In the genomic region with DNA sequence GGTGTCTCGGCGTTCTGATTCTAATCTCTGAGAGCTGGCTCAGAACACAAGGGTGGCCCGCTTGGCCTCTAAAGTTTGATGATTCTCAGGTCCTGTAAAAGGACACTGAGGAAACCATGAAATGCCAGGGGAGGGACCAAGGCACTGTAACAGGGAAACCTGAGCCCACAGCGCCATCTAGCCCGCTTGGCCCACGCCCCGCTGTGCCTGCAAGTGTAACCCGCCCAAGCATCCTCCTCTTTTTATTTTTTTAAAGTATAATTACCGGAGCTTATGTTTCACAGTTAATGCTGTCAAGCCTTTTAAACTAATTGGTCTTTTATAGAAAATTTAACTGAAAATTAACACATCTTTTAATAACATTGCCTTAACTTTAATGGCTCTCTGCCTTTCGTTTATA, we compare ENCODE assay signal across 9 cellular contexts.
DNase-seq lines count a peak whose midpoint lies in the region; ATAC-seq and TF ChIP-seq lines count a peak whose summit lies in the region.
"Had no signal": no experiment of that assay in that cellular context is flagged by ENCODE, and none has a peak within 500 bp of the region (broad histone marks: within the 10 kb centered on the region; RNA-seq: fewer than 3 reads in every experiment).

No MANE protein-coding gene starts in this region.

- H3K9me2 ChIP-seq in OCI-LY7 (ENCODE audit: insufficient read depth, low read length), result no peaks in the 10 kb centered on the region

- no peaks in the 10 kb centered on the region for H3K36me3 ChIP-seq in OCI-LY7 (ENCODE audit: insufficient read depth, low read length)

- BruUV-seq in OCI-LY7 (replicated peaks; lab: Mats Ljungman, UMichigan), result no TSS peak

- POLR2A ChIA-PET in OCI-LY7 (lab: Charles Lee), result no interaction called here

- H3K9me3 ChIP-seq in OCI-LY7 (ENCODE audit: low read length), result no peaks in the 10 kb centered on the region

- no peak overlapping the region for H2AFZ ChIP-seq in OCI-LY7 (ENCODE audit: low read length)

- no peaks in the 10 kb centered on the region for H4K20me1 ChIP-seq in OCI-LY7 (ENCODE audit: insufficient read depth, low read length)

- no peak overlapping the region for H3K27ac ChIP-seq in OCI-LY7 (ENCODE audit: low read depth, low read length, poor library complexity, severe bottlenecking)

- H3K4me3 ChIP-seq in OCI-LY7 (ENCODE audit: low read depth, low read length, poor library complexity, severe bottlenecking), result no peak overlapping the region

- DNase-seq in stimulated activated CD4-positive, alpha-beta T cell treated with anti-CD3 and anti-CD28 coated beads, Interleukin-15, amount 100 ng/mL, for 24 hours, result peak; percentile 5
- DNase-seq in stimulated activated CD4-positive, alpha-beta T cell treated with anti-CD3 and anti-CD28 coated beads, Interleukin-12 subunit alpha, Interleukin-12 subunit beta, amount 100 ng/mL, for 4 hours, result no peak
- DNase-seq in OCI-LY7 (ENCODE audit: low spot score) (peak; percentile 1), left cardiac atrium (peak; percentile 69)
- DNase-seq in activated CD8-positive, alpha-beta memory T cell treated with anti-CD3 and anti-CD28 coated beads for 24 hours, result no peak
- DNase-seq: GF-D8 had no signal

- no peaks in the 10 kb centered on the region for H3K79me2 ChIP-seq in OCI-LY7 (ENCODE audit: insufficient read depth, low read depth, low read length)

- ATAC-seq in left cardiac atrium (peak; percentile 84 to 91), HG03520 (IDR thresholded peaks at IDR 0.05; ENCODE audit: unreplicated experiment) (no peak), HG03025 (IDR thresholded peaks at IDR 0.05; ENCODE audit: low FRiP score, unreplicated experiment) (no peak), HG03097 (IDR thresholded peaks at IDR 0.05; ENCODE audit: low FRiP score, unreplicated experiment) (no peak)

- peak; percentile 61 for TF ChIP-seq CTCF in OCI-LY7 (conservative IDR thresholded peaks at IDR 0.05; ENCODE audit: low read length)

- no peaks in the 10 kb centered on the region for H3K4me1 ChIP-seq in OCI-LY7 (ENCODE audit: insufficient read depth, low read length, poor library complexity, severe bottlenecking)

- H3K4me2 ChIP-seq in OCI-LY7 (ENCODE audit: low read length), result no peak overlapping the region

- intact Hi-C loops in OCI-LY7 (cut with micrococcal nuclease; ENCODE audit: unreplicated experiment), result no loop called here
- intact Hi-C loops in left cardiac atrium (cut with DNase I), result loop anchor here in 1 of 2 donors (10.0 kb wide), 1 partner anchor 348 kb away; no protein-coding TSS in a partner anchor

- CTCF ChIA-PET in OCI-LY7 (lab: Charles Lee; ENCODE audit: unreplicated experiment), result no interaction called here

Comparison
In these comparisons a context has a peak if more than half of its experiments do, and no peak if none do; other contexts are left out.
1. DNase-seq: peak in stimulated activated CD4-positive, alpha-beta T cell treated with anti-CD3 and anti-CD28 coated beads, Interleukin-15, amount 100 ng/mL, for 24 hours (single experiment), OCI-LY7 (single experiment) and left cardiac atrium (single experiment); none in stimulated activated CD4-positive, alpha-beta T cell treated with anti-CD3 and anti-CD28 coated beads, Interleukin-12 subunit alpha, Interleukin-12 subunit beta, amount 100 ng/mL, for 4 hours (single experiment) and activated CD8-positive, alpha-beta memory T cell treated with anti-CD3 and anti-CD28 coated beads for 24 hours (single experiment).
2. ATAC-seq: peak in left cardiac atrium (2 of 2); none in HG03520 (single experiment), HG03025 (single experiment) and HG03097 (single experiment).